ENCODE assay signal across 14 cellular contexts in genomic region chr12:87518508-87518907, GRCh38.
"Had no signal": no experiment of that assay in that cellular context is flagged by ENCODE, and none has a peak within 500 bp of the region (broad histone marks: within the 10 kb centered on the region; RNA-seq: fewer than 3 reads in every experiment).

No MANE protein-coding gene starts in this region.

- H3K4me3 ChIP-seq: mucosa of descending colon, tibial nerve had no signal

- H3K36me3 ChIP-seq: brain microvascular endothelial cell, tibial nerve had no signal

- H3K9me3 Mint-ChIP-seq: activated B cell treated with CpG ODN at 0.5 μM for 24 hours; activated T-helper 2 cell treated with anti-CD3 and anti-CD28 coated beads, Interferon-gamma antibody, Interleukin-2, Interleukin-4, amounts not matched to agents 10 μg/mL and 5 μg/mL and 100 μg/mL, durations not matched to agents 14 hours and 24 hours and 36 hours; stimulated activated memory B cell treated with anti-CD40 and anti-IgM and Interleukin-4, amounts not matched to agents 10 μg/mL and 1 μg/mL and 100 μg/mL, for 72 hours; T-helper 1 cell treated with Interleukin-12 subunit alpha and Interleukin-12 subunit beta and Interleukin-4 antibody, amounts not matched to agents 30 μg/mL and 1 μg/mL, for 36 hours had no signal

- H3K27me3 Mint-ChIP-seq: activated B cell treated with CpG ODN at 0.5 μM for 24 hours; activated naive CD4-positive, alpha-beta T cell treated with anti-CD3 and anti-CD28 coated beads, Interleukin-2, amount 10 ng/mL, durations not matched to agents 7 days and 5 days; naive thymus-derived CD8-positive, alpha-beta T cell; stimulated activated memory B cell treated with anti-CD40 and anti-IgM and Interleukin-4, amounts not matched to agents 10 μg/mL and 1 μg/mL and 100 μg/mL, for 72 hours had no signal

- FAIRE-seq: small intestine had no signal

- H3K4me1 ChIP-seq: tibial nerve had no signal

- H3K9me3 ChIP-seq: mucosa of descending colon, tibial nerve had no signal

- H3K27me3 ChIP-seq: brain microvascular endothelial cell, tibial nerve had no signal

- H3K36me3 Mint-ChIP-seq: activated naive CD4-positive, alpha-beta T cell treated with anti-CD3 and anti-CD28 coated beads, Interleukin-2, amount 10 ng/mL, durations not matched to agents 7 days and 5 days; naive thymus-derived CD8-positive, alpha-beta T cell; stimulated activated memory B cell treated with anti-CD40 and anti-IgM and Interleukin-4, amounts not matched to agents 10 μg/mL and 1 μg/mL and 100 μg/mL, for 72 hours had no signal

- ATAC-seq: left colon; mucosa of descending colon; naive thymus-derived CD8-positive, alpha-beta T cell; right cardiac atrium had no signal

- H3K27ac ChIP-seq: brain microvascular endothelial cell, tibial nerve had no signal

- DNase-seq: activated B cell treated with CpG ODN at 0.5 μM for 24 hours; activated CD4-positive, alpha-beta T cell treated with anti-CD3 and anti-CD28 coated beads, Interleukin-2, amount 50 U/mL, for 1 hour; activated naive CD4-positive, alpha-beta T cell treated with anti-CD3 and anti-CD28 coated beads, Interleukin-2, amount 10 ng/mL, durations not matched to agents 7 days and 5 days; activated T-cell treated with anti-CD3 and anti-CD28 coated beads for 4 hours; brain microvascular endothelial cell; left colon; mucosa of descending colon; naive thymus-derived CD8-positive, alpha-beta T cell; small intestine had no signal

- H3K4me1 Mint-ChIP-seq: activated B cell treated with CpG ODN at 0.5 μM for 24 hours; activated naive CD4-positive, alpha-beta T cell treated with anti-CD3 and anti-CD28 coated beads, Interleukin-2, amount 10 ng/mL, durations not matched to agents 7 days and 5 days; naive thymus-derived CD8-positive, alpha-beta T cell; stimulated activated memory B cell treated with anti-CD40 and anti-IgM and Interleukin-4, amounts not matched to agents 10 μg/mL and 1 μg/mL and 100 μg/mL, for 72 hours had no signal

- H3K27ac Mint-ChIP-seq: activated B cell treated with CpG ODN at 0.5 μM for 24 hours; activated naive CD4-positive, alpha-beta T cell treated with anti-CD3 and anti-CD28 coated beads, Interleukin-2, amount 10 ng/mL, durations not matched to agents 7 days and 5 days; activated T-helper 2 cell treated with anti-CD3 and anti-CD28 coated beads, Interferon-gamma antibody, Interleukin-2, Interleukin-4, amounts not matched to agents 10 μg/mL and 5 μg/mL and 100 μg/mL, durations not matched to agents 14 hours and 24 hours and 36 hours; naive thymus-derived CD8-positive, alpha-beta T cell; stimulated activated memory B cell treated with anti-CD40 and anti-IgM and Interleukin-4, amounts not matched to agents 10 μg/mL and 1 μg/mL and 100 μg/mL, for 72 hours; T-helper 1 cell treated with Interleukin-12 subunit alpha and Interleukin-12 subunit beta and Interleukin-4 antibody, amounts not matched to agents 30 μg/mL and 1 μg/mL, for 36 hours had no signal

- H3K4me3 Mint-ChIP-seq: activated B cell treated with CpG ODN at 0.5 μM for 24 hours; activated naive CD4-positive, alpha-beta T cell treated with anti-CD3 and anti-CD28 coated beads, Interleukin-2, amount 10 ng/mL, durations not matched to agents 7 days and 5 days; naive thymus-derived CD8-positive, alpha-beta T cell; stimulated activated memory B cell treated with anti-CD40 and anti-IgM and Interleukin-4, amounts not matched to agents 10 μg/mL and 1 μg/mL and 100 μg/mL, for 72 hours; T-helper 1 cell treated with Interleukin-12 subunit alpha and Interleukin-12 subunit beta and Interleukin-4 antibody, amounts not matched to agents 30 μg/mL and 1 μg/mL, for 36 hours had no signal
